ENCODE assay signal across 18 cellular contexts in the genomic region with DNA sequence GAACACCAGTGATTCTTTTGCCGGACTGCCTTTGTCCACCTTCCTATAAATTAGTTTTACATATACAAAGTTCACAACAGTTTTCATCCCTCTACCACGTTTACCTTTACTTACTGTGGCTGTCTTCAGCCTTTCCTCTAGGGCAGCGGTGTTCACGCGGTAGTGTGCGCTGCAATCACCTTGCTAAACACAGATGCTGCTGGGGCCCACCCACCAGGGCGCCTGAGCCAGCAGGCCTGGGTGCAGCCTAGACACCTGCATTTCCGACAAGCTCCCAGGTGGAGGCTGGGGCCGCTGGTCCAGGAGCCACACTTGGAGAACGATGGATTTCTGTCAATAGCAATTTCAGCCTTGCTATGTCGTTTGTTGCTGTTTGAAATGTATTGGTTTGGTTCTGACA.
DNase-seq lines count a peak whose midpoint lies in the region; ATAC-seq lines count a peak whose summit lies in the region.
"Had no signal": no experiment of that assay in that cellular context is flagged by ENCODE, and none has a peak within 500 bp of the region (broad histone marks: within the 10 kb centered on the region; RNA-seq: fewer than 3 reads in every experiment).

No MANE protein-coding gene starts in this region.

- H4K20me1 ChIP-seq in BLaER1 treated with 17β-estradiol and CSF1 and Interleukin-3, amounts not matched to agents 10 nM and 100 nM = 0 out of 22 replicates have a peak, but pooled peaks cover 0 to 3% (median 0%) of the 10 kb centered on the region in 11 experiments

- no peaks in the 10 kb centered on the region for H3K36me3 Mint-ChIP-seq in activated T-helper 1 cell treated with anti-CD3 and anti-CD28 coated beads, Interleukin-12 subunit alpha, Interleukin-12 subunit beta, Interleukin-2, Interleukin-4 antibody, amounts not matched to agents 30 ng/mL and 10 ng/mL and 1 ng/mL, durations not matched to agents 14 hours and 24 hours and 36 hours (ENCODE audit: low read depth)

- intact Hi-C loops in left cardiac atrium (cut with DNase I) = no loop called here
- intact Hi-C loops in posterior vena cava (cut with DNase I) = loop anchor here in 1 of 2 donors (5.0 kb wide), 1 partner anchor 40 kb away; no protein-coding TSS in a partner anchor
- intact Hi-C loops in activated T-helper 1 cell treated with anti-CD3 and anti-CD28 coated beads, Interleukin-12 subunit alpha, Interleukin-12 subunit beta, Interleukin-2, Interleukin-4 antibody, amounts not matched to agents 30 ng/mL and 10 ng/mL and 1 ng/mL, durations not matched to agents 14 hours and 24 hours and 36 hours (cut with micrococcal nuclease) = no loop called here

- H3K36me3 ChIP-seq in BLaER1 treated with 17β-estradiol and CSF1 and Interleukin-3, amounts not matched to agents 10 nM and 100 nM = no peaks in the 10 kb centered on the region

- no peaks in the 10 kb centered on the region for H3K27me3 ChIP-seq in BLaER1 treated with 17β-estradiol and CSF1 and Interleukin-3, amounts not matched to agents 10 nM and 100 nM

- H3K27ac Mint-ChIP-seq in activated T-helper 1 cell treated with anti-CD3 and anti-CD28 coated beads, Interleukin-12 subunit alpha, Interleukin-12 subunit beta, Interleukin-2, Interleukin-4 antibody, amounts not matched to agents 30 ng/mL and 10 ng/mL and 1 ng/mL, durations not matched to agents 14 hours and 24 hours and 36 hours = no peak overlapping the region
- H3K27ac Mint-ChIP-seq: H9 had no signal

- H3K4me3 Mint-ChIP-seq in activated T-helper 1 cell treated with anti-CD3 and anti-CD28 coated beads, Interleukin-12 subunit alpha, Interleukin-12 subunit beta, Interleukin-2, Interleukin-4 antibody, amounts not matched to agents 30 ng/mL and 10 ng/mL and 1 ng/mL, durations not matched to agents 14 hours and 24 hours and 36 hours = no peak overlapping the region
- H3K4me3 Mint-ChIP-seq: H9 had no signal

- 0 out of 22 replicates have a peak overlapping the region, but pooled peaks of 1 of the 11 experiments have one; percentile 74 for H3K9ac ChIP-seq in BLaER1 treated with 17β-estradiol and CSF1 and Interleukin-3, amounts not matched to agents 10 nM and 100 nM

- H3K4me1 ChIP-seq in BLaER1 treated with 17β-estradiol and CSF1 and Interleukin-3, amounts not matched to agents 10 nM and 100 nM = peaks cover 66 to 100% (median 90%) of the 10 kb centered on the region in 10 experiments
- H3K4me1 ChIP-seq: Caco-2 had no signal

- H3K4me3 ChIP-seq in BLaER1 treated with 17β-estradiol and CSF1 and Interleukin-3, amounts not matched to agents 10 nM and 100 nM = no peak overlapping the region
- H3K4me3 ChIP-seq: GM12878 had no signal

- no peaks in the 10 kb centered on the region for H3K9me3 Mint-ChIP-seq in activated T-helper 1 cell treated with anti-CD3 and anti-CD28 coated beads, Interleukin-12 subunit alpha, Interleukin-12 subunit beta, Interleukin-2, Interleukin-4 antibody, amounts not matched to agents 30 ng/mL and 10 ng/mL and 1 ng/mL, durations not matched to agents 14 hours and 24 hours and 36 hours
- H3K9me3 Mint-ChIP-seq: H9 had no signal

- ATAC-seq in left cardiac atrium (no peak), HG03469 (IDR thresholded peaks at IDR 0.05; ENCODE audit: unreplicated experiment) (no peak)
- ATAC-seq: GM12878 had no signal

- peaks cover 6% of the 10 kb centered on the region for H3K4me1 Mint-ChIP-seq in activated T-helper 1 cell treated with anti-CD3 and anti-CD28 coated beads, Interleukin-12 subunit alpha, Interleukin-12 subunit beta, Interleukin-2, Interleukin-4 antibody, amounts not matched to agents 30 ng/mL and 10 ng/mL and 1 ng/mL, durations not matched to agents 14 hours and 24 hours and 36 hours (ENCODE audit: low read depth)

- peak overlapping the region in 8 of 11 experiments; percentile 40 to 95 (median 89); a peak in 13 of 22 replicates for H3K4me2 ChIP-seq in BLaER1 treated with 17β-estradiol and CSF1 and Interleukin-3, amounts not matched to agents 10 nM and 100 nM

- no peaks in the 10 kb centered on the region for H3K9me3 ChIP-seq in BLaER1 treated with 17β-estradiol and CSF1 and Interleukin-3, amounts not matched to agents 10 nM and 100 nM (replicated peaks in 1 of 11)
- H3K9me3 ChIP-seq: Caco-2 had no signal

- H3K27ac ChIP-seq in BLaER1 treated with 17β-estradiol and CSF1 and Interleukin-3, amounts not matched to agents 10 nM and 100 nM = peak overlapping the region in 2 of 11 experiments; percentile 23 to 45; a peak in 1 of 22 replicates
- H3K27ac ChIP-seq: 22Rv1 had no signal

- peaks cover 2% of the 10 kb centered on the region for H3K27me3 Mint-ChIP-seq in activated T-helper 1 cell treated with anti-CD3 and anti-CD28 coated beads, Interleukin-12 subunit alpha, Interleukin-12 subunit beta, Interleukin-2, Interleukin-4 antibody, amounts not matched to agents 30 ng/mL and 10 ng/mL and 1 ng/mL, durations not matched to agents 14 hours and 24 hours and 36 hours (ENCODE audit: insufficient read depth)

- DNase-seq in NCI-H146 (lab: John Stamatoyannopoulos, UW) (peak; percentile 5), NCI-H146 treated with DMSO at 0.1 percent for 48 hours (lab: John Stamatoyannopoulos, UW; ENCODE audit: unreplicated experiment) (no peak), left cardiac atrium (peak; percentile 9), posterior vena cava (ENCODE audit: low spot score) (peak; percentile 75), activated gamma-delta T cell treated with Interleukin-2 at 50 U/mL for 16 hours (no peak)
- no peak for DNase-seq in activated T-helper 1 cell treated with anti-CD3 and anti-CD28 coated beads, Interleukin-12 subunit alpha, Interleukin-12 subunit beta, Interleukin-2, Interleukin-4 antibody, amounts not matched to agents 30 ng/mL and 10 ng/mL and 1 ng/mL, durations not matched to agents 14 hours and 24 hours and 36 hours (ENCODE audit: low spot score)
- DNase-seq: Caco-2, DMS53, H9, Kasumi-1, NCI-H2029 treated with DMSO at 0.1 percent for 48 hours, NCI-H524, OCI-M1, RPMI8226 had no signal

Comparison
In these comparisons a context has a peak if more than half of its experiments do, and no peak if none do; other contexts are left out.
1. DNase-seq: peak in NCI-H146 (single experiment), left cardiac atrium (single experiment) and posterior vena cava (single experiment); none in NCI-H146 treated with DMSO at 0.1 percent for 48 hours (single experiment), activated T-helper 1 cell treated with anti-CD3 and anti-CD28 coated beads, Interleukin-12 subunit alpha, Interleukin-12 subunit beta, Interleukin-2, Interleukin-4 antibody, amounts not matched to agents 30 ng/mL and 10 ng/mL and 1 ng/mL, durations not matched to agents 14 hours and 24 hours and 36 hours (single experiment) and activated gamma-delta T cell treated with Interleukin-2 at 50 U/mL for 16 hours (single experiment).